1 cellular context compared by ENCODE assay signal in the genomic region with DNA sequence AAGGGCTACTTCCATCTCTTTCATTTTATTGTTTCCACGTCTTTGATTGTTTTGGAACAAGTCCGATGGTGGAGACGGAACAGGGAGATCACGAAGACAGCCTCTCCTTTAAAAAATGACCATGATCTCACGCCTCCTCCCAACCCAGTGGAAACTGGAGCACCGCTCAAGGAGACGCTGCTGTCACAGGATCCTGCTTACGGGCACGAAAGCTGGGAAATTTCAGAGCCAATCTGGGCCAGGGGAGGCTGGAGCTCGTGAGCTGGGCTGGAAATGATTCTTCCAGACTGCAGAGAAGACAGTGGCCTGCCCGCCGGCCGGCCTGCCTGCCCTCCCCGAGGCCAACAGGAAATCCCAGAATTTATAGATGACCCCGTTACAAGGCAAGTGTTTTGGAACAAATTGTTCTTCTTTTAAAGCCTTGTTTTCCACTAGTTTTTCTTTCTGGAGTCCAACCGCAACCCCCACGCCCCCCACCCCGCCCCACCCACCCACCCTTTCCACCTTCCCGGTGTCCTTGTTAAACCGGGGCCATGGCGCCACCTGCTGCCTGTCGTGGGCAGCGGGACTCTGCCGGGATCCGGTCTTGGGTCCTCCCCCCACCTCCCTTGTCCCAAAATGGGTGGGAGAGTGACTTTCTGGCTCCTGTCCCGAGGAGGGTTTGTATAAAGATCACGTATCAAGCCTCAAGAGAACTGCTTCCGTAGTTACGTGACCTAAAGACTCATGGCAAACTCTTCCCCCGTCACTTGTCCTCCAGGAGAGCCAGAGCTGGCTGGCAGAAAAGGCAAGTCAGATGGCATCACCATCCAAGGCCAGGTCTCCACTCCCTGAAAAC.
TF ChIP-seq lines count a peak whose summit lies in the region.

No MANE protein-coding gene starts in this region.

TF ChIP-seq in HepG2, 621 proteins besides CTCF, POLR2A, EP300 and RAD21 (continued from another document):
- TF ChIP-seq SMC3 (IDR thresholded peaks at IDR 0.05; ENCODE audit: low read length) (0 out of 2 replicates have a peak, but pooled peaks have one; percentile 37), SRSF4 (IDR thresholded peaks at IDR 0.05; ENCODE audit: low read depth, low read length, poor library complexity, severe bottlenecking) (no peak), CEBPB (IDR thresholded peaks at IDR 0.05; ENCODE audit: borderline replicate concordance, low read depth, low read length) (no peak), NFE2 (CRISPR knock-in tag; IDR thresholded peaks at IDR 0.05) (no peak), MEIS2 (CRISPR knock-in tag; IDR thresholded peaks at IDR 0.05) (no peak), KDM2A (CRISPR knock-in tag; IDR thresholded peaks at IDR 0.05; ENCODE audit: borderline replicate concordance, low read depth) (0 out of 2 replicates have a peak, but pooled peaks have one; percentile 23), ZNF577 (CRISPR knock-in tag; IDR thresholded peaks at IDR 0.05; ENCODE audit: borderline replicate concordance, low read depth) (no peak), TAF1 (CRISPR knock-in tag; IDR thresholded peaks at IDR 0.05) (no peak), ZKSCAN1 (IDR thresholded peaks at IDR 0.05; ENCODE audit: low read length) (no peak), STAG1 (CRISPR knock-in tag; IDR thresholded peaks at IDR 0.05) (peak; percentile 67)
- TF ChIP-seq, protein P1, sequence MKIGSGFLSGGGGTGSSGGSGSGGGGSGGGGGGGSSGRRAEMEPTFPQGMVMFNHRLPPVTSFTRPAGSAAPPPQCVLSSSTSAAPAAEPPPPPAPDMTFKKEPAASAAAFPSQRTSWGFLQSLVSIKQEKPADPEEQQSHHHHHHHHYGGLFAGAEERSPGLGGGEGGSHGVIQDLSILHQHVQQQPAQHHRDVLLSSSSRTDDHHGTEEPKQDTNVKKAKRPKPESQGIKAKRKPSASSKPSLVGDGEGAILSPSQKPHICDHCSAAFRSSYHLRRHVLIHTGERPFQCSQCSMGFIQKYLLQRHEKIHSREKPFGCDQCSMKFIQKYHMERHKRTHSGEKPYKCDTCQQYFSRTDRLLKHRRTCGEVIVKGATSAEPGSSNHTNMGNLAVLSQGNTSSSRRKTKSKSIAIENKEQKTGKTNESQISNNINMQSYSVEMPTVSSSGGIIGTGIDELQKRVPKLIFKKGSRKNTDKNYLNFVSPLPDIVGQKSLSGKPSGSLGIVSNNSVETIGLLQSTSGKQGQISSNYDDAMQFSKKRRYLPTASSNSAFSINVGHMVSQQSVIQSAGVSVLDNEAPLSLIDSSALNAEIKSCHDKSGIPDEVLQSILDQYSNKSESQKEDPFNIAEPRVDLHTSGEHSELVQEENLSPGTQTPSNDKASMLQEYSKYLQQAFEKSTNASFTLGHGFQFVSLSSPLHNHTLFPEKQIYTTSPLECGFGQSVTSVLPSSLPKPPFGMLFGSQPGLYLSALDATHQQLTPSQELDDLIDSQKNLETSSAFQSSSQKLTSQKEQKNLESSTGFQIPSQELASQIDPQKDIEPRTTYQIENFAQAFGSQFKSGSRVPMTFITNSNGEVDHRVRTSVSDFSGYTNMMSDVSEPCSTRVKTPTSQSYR (CRISPR knock-in tag; IDR thresholded peaks at IDR 0.05; ENCODE audit: borderline replicate concordance), result no peak
- TF ChIP-seq, protein P2, sequence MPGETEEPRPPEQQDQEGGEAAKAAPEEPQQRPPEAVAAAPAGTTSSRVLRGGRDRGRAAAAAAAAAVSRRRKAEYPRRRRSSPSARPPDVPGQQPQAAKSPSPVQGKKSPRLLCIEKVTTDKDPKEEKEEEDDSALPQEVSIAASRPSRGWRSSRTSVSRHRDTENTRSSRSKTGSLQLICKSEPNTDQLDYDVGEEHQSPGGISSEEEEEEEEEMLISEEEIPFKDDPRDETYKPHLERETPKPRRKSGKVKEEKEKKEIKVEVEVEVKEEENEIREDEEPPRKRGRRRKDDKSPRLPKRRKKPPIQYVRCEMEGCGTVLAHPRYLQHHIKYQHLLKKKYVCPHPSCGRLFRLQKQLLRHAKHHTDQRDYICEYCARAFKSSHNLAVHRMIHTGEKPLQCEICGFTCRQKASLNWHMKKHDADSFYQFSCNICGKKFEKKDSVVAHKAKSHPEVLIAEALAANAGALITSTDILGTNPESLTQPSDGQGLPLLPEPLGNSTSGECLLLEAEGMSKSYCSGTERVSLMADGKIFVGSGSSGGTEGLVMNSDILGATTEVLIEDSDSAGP (CRISPR knock-in tag; IDR thresholded peaks at IDR 0.05; ENCODE audit: borderline replicate concordance), result 0 out of 2 replicates have a peak, but pooled peaks have one; percentile 7
- TF ChIP-seq, protein P3, sequence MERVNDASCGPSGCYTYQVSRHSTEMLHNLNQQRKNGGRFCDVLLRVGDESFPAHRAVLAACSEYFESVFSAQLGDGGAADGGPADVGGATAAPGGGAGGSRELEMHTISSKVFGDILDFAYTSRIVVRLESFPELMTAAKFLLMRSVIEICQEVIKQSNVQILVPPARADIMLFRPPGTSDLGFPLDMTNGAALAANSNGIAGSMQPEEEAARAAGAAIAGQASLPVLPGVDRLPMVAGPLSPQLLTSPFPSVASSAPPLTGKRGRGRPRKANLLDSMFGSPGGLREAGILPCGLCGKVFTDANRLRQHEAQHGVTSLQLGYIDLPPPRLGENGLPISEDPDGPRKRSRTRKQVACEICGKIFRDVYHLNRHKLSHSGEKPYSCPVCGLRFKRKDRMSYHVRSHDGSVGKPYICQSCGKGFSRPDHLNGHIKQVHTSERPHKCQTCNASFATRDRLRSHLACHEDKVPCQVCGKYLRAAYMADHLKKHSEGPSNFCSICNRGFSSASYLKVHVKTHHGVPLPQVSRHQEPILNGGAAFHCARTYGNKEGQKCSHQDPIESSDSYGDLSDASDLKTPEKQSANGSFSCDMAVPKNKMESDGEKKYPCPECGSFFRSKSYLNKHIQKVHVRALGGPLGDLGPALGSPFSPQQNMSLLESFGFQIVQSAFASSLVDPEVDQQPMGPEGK (CRISPR knock-in tag; IDR thresholded peaks at IDR 0.05), result peak; percentile 63
